In the genomic region with DNA sequence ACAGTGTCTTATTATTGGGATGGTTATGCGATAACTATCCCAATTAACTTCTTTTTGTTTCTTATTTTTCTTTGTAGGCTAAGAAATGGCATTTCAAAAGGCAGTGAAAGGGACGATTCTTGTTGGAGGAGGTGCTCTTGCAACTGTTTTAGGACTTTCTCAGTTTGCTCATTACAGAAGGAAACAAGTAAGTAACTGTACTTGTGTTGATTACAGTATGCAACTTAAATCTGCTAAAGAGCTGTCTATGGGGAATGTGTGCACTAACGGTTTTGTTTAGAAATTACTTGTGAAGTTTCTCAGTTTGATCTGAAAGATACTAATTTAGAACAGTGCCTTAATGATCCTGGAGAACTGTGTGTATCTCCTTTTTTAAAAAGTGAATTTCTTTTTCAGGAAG, we compare ENCODE assay signal across 13 cellular contexts. TPM values are rescaled to one million over a fixed set of nuclear protein-coding genes. Genes with fewer than 3 reads are reported as not detected.
A peak's percentile ranks its signal among the peaks of the same experiment; 100 is the strongest.
DNase-seq lines count a peak whose midpoint lies in the region; ATAC-seq and TF ChIP-seq lines count a peak whose summit lies in the region.
"Had no signal": no experiment of that assay in that cellular context is flagged by ENCODE, and none has a peak within 500 bp of the region (broad histone marks: within the 10 kb centered on the region; RNA-seq: fewer than 3 reads in every experiment).

No MANE protein-coding gene starts in this region.

- H3K4me1 ChIP-seq in ascending aorta (peaks cover 0 to 5% of the 10 kb centered on the region in 2 donors), rectal smooth muscle tissue (ENCODE audit: control insufficient read depth, insufficient read depth, low read length) (peaks cover 7% of the 10 kb centered on the region), uterus (peaks cover 0 to 4% of the 10 kb centered on the region in 2 donors)
- peaks cover 11% of the 10 kb centered on the region for H3K4me1 ChIP-seq in CD4-positive, alpha-beta memory T cell (ENCODE audit: insufficient read depth, low read length)

- H3K27ac ChIP-seq in ascending aorta (peak overlapping the region; percentile 31 to 63), rectal smooth muscle tissue (ENCODE audit: low read depth, low read length) (peak overlapping the region; percentile 7), uterus (peak overlapping the region in 1 of 2 donors; percentile 1)
- H3K27ac ChIP-seq in CD4-positive, alpha-beta memory T cell (ENCODE audit: low read depth, low read length), result no peak overlapping the region
- H3K27ac ChIP-seq: cardiac muscle cell had no signal

- no peaks in the 10 kb centered on the region for H3K27me3 Mint-ChIP-seq in CD4-positive, alpha-beta memory T cell

- CTCF ChIA-PET in CD4-positive, alpha-beta memory T cell (lab: Charles Lee; ENCODE audit: partially characterized antibody), result no interaction called here

- TF ChIP-seq CTCF in ascending aorta (IDR thresholded peaks at IDR 0.05) (no peak), uterus (IDR thresholded peaks at IDR 0.05) (no peak)

- POLR2A ChIA-PET in CD4-positive, alpha-beta memory T cell (lab: Charles Lee; ENCODE audit: partially characterized antibody), result no interaction called here

- H3K27me3 ChIP-seq in ascending aorta (no peaks in the 10 kb centered on the region), rectal smooth muscle tissue (ENCODE audit: control insufficient read depth, insufficient read depth, low read length) (no peaks in the 10 kb centered on the region), uterus (no peaks in the 10 kb centered on the region)
- H3K27me3 ChIP-seq in CD4-positive, alpha-beta memory T cell (ENCODE audit: insufficient read depth, low read length), result no peaks in the 10 kb centered on the region
- H3K27me3 ChIP-seq: cardiac muscle cell, MG63 had no signal

- intact Hi-C loops in ascending aorta (cut with DNase I) (no loop called here), uterus (cut with DNase I; ENCODE audit: low total_unique reads) (no loop called here)
- intact Hi-C loops in CD4-positive, alpha-beta memory T cell (cut with micrococcal nuclease), result no loop called here

- H3K4me3 ChIP-seq in ascending aorta (no peak overlapping the region), rectal smooth muscle tissue (ENCODE audit: low read length) (no peak overlapping the region), uterus (no peak overlapping the region)
- no peak overlapping the region for H3K4me3 ChIP-seq in CD4-positive, alpha-beta memory T cell (ENCODE audit: low read length in 2 of 2)
- H3K4me3 ChIP-seq: cardiac muscle cell, MG63 had no signal

- H3K36me3 ChIP-seq in ascending aorta (no peaks in the 10 kb centered on the region), rectal smooth muscle tissue (ENCODE audit: control insufficient read depth, insufficient read depth, low read length) (no peaks in the 10 kb centered on the region), uterus (no peaks in the 10 kb centered on the region)
- H3K36me3 ChIP-seq in CD4-positive, alpha-beta memory T cell (ENCODE audit: insufficient read depth, low read length), result no peaks in the 10 kb centered on the region
- H3K36me3 ChIP-seq: cardiac muscle cell had no signal

- no peak for DNase-seq in ascending aorta (ENCODE audit: low spot score in 2 of 2)
- DNase-seq in NCI-H345 treated with DMSO at 0.1 percent for 48 hours (lab: John Stamatoyannopoulos, UW; ENCODE audit: unreplicated experiment), result no peak
- DNase-seq in anterior cingulate cortex (lab: John Stamatoyannopoulos, UW), result no peak
- no peak for DNase-seq in CD4-positive, alpha-beta memory T cell
- no peak for DNase-seq in uterus
- DNase-seq: left cardiac atrium; MG63; NK-92 treated with Interleukin-12 subunit alpha and Interleukin-12 subunit beta, amount 100 ng/mL, for 24 hours; posterior cingulate gyrus had no signal

- H3K4me3 Mint-ChIP-seq in CD4-positive, alpha-beta memory T cell, result peak overlapping the region in 1 of 8 donors; percentile 13

- ATAC-seq in GM19043 (IDR thresholded peaks at IDR 0.05; ENCODE audit: low read depth, unreplicated experiment) (peak; percentile 36), HG02884 (IDR thresholded peaks at IDR 0.05; ENCODE audit: unreplicated experiment) (peak; percentile 48)

- peaks cover 7 to 16% of the 10 kb centered on the region in 2 donors for H3K36me3 Mint-ChIP-seq in CD4-positive, alpha-beta memory T cell

- peak overlapping the region in 3 of 7 donors; percentile 26 to 43 (median 37) for H3K27ac Mint-ChIP-seq in CD4-positive, alpha-beta memory T cell

- H3K9me3 Mint-ChIP-seq in CD4-positive, alpha-beta memory T cell, result no peaks in the 10 kb centered on the region

- H3K9me3 ChIP-seq in ascending aorta (no peaks in the 10 kb centered on the region), uterus (no peaks in the 10 kb centered on the region)
- no peaks in the 10 kb centered on the region for H3K9me3 ChIP-seq in CD4-positive, alpha-beta memory T cell (ENCODE audit: control insufficient read depth in 1 of 2, low read length in 2 of 2)
- H3K9me3 ChIP-seq: MG63 had no signal

- H3K9ac ChIP-seq in rectal smooth muscle tissue (ENCODE audit: low read length), result no peak overlapping the region

- no peak for TF ChIP-seq POLR2A in uterus (IDR thresholded peaks at IDR 0.05)

- H3K4me1 Mint-ChIP-seq in CD4-positive, alpha-beta memory T cell, result peaks cover 24 to 43% (median 38%) of the 10 kb centered on the region in 4 donors

RNA-seq across cellular contexts. Expression of a gene that starts 39.8 kb away (rescaled TPM):
- total RNA-seq in ascending aorta (20.0 TPM), uterus (10 to 100 TPM in 3 of 4 donors, 1 to 10 TPM in 1; 2.0 to 41.6 (median 32.1) TPM)
- total RNA-seq in CD4-positive, alpha-beta memory T cell, result 10 to 100 TPM; 12.2 to 13.1 TPM
- polyA plus RNA-seq in CD4-positive, alpha-beta memory T cell, result 1 to 10 TPM; 3.5 to 7.8 TPM
